Comparison of ENCODE assay signal across 9 cellular contexts in genomic region chrX:24027086-24027485, GRCh38. TPM values are rescaled to one million over a fixed set of nuclear protein-coding genes. Genes with fewer than 3 reads are reported as not detected.
DNase-seq lines count a peak whose midpoint lies in the region; ATAC-seq, FAIRE-seq and TF ChIP-seq lines count a peak whose summit lies in the region.
"Had no signal": no experiment of that assay in that cellular context is flagged by ENCODE, and none has a peak within 500 bp of the region (broad histone marks: within the 10 kb centered on the region; RNA-seq: fewer than 3 reads in every experiment).

TSS of gene KLHL15 (minus strand) at chrX:24027186. CDS start at chrX:24006693, 20,493 bp downstream.

- TF ChIP-seq CTCF in CD8-positive, alpha-beta T cell (IDR thresholded peaks at IDR 0.05): no peak
- no peak for TF ChIP-seq CTCF in PC-3 (conservative IDR thresholded peaks at IDR 0.05; ENCODE audit: low read depth, low read length)
- TF ChIP-seq CTCF in endothelial cell of umbilical vein (IDR thresholded peaks at IDR 0.05; ENCODE audit: extremely low read depth in 1 of 2, insufficient read depth in 1 of 2, low read depth in 1 of 2, low read length in 2 of 2): no peak
- no peak for TF ChIP-seq CTCF in osteoblast (IDR thresholded peaks at IDR 0.05; ENCODE audit: extremely low read depth, low read depth, low read length)

- no peaks in the 10 kb centered on the region for H3K27me3 Mint-ChIP-seq in CD8-positive, alpha-beta T cell (ENCODE audit: low read depth)

- no peaks in the 10 kb centered on the region for H3K9me3 Mint-ChIP-seq in CD8-positive, alpha-beta T cell

- no peaks in the 10 kb centered on the region for H3K36me3 ChIP-seq in CD8-positive, alpha-beta T cell (ENCODE audit: insufficient read depth, low read length)
- H3K36me3 ChIP-seq in PC-3 (ENCODE audit: low read depth, low read length): no peaks in the 10 kb centered on the region
- H3K36me3 ChIP-seq in endothelial cell of umbilical vein (ENCODE audit: control insufficient read depth in 2 of 2, extremely low read depth in 1 of 2, insufficient read depth in 2 of 2, low read length in 2 of 2): no peaks in the 10 kb centered on the region
- no peaks in the 10 kb centered on the region for H3K36me3 ChIP-seq in osteoblast (ENCODE audit: insufficient read depth, low read length)

- intact Hi-C loops in CD8-positive, alpha-beta T cell (cut with DNase I, micrococcal nuclease): loop anchor here (5.0 to 10.0 kb wide), 5 partner anchors 72 to 448 kb away; partner anchors contain the start of genes PRDX4 (in 1 of the 2) and SAT1 (in 1 of the 2)
- intact Hi-C loops in PC-3 (cut with micrococcal nuclease) (loop anchor here (10.0 kb wide), 1 partner anchor 92 kb away; no protein-coding TSS in a partner anchor), endothelial cell of umbilical vein (cut with micrococcal nuclease) (loop anchor here (5.0 kb wide), 1 partner anchor 245 kb away; the partner anchor contains the start of gene SAT1)

- CTCF ChIA-PET in CD8-positive, alpha-beta T cell (lab: Charles Lee): interaction anchor here (2.1 kb wide), 2 partner anchors 27 to 125 kb away, joined by 7 read pairs; no protein-coding TSS in a partner anchor
- CTCF ChIA-PET in PC-3 (lab: Charles Lee): no interaction called here
- CTCF ChIA-PET in endothelial cell of umbilical vein (lab: Charles Lee): interaction anchor here (2.5 kb wide), 1 partner anchor 27 kb away, joined by 32 read pairs; the partner anchor contains the start of gene EIF2S3

- peaks cover 7% of the 10 kb centered on the region for H3K4me1 Mint-ChIP-seq in CD8-positive, alpha-beta T cell (ENCODE audit: low read depth)

- no peaks in the 10 kb centered on the region for H3K4me1 ChIP-seq in CD8-positive, alpha-beta T cell (ENCODE audit: insufficient read depth, low read length)
- H3K4me1 ChIP-seq in PC-3 (ENCODE audit: insufficient read depth, low read length) (peaks cover 12% of the 10 kb centered on the region; the same call in 1 of the 2 replicates), endothelial cell of umbilical vein (ENCODE audit: control insufficient read depth, extremely low read depth, insufficient read depth, low read length) (peaks cover 8% of the 10 kb centered on the region), osteoblast (ENCODE audit: insufficient read depth, low read length) (no peaks in the 10 kb centered on the region)

- peak; percentile 15 for FAIRE-seq in endothelial cell of umbilical vein (lab: Jason Lieb, UNC)

- peak within 1 kb of the TSS; percentile 94 for H3K27ac Mint-ChIP-seq in CD8-positive, alpha-beta T cell

- H3K4me3 ChIP-seq in CD8-positive, alpha-beta T cell (ENCODE audit: low read depth, low read length): peak within 1 kb of the TSS; percentile 65
- peak within 1 kb of the TSS; percentile 70 for H3K4me3 ChIP-seq in PC-3 (ENCODE audit: low read length)
- H3K4me3 ChIP-seq in endothelial cell of umbilical vein (replicated peaks in 1 of 3; ENCODE audit: insufficient read depth in 1 of 3, low read depth in 1 of 3, low read length in 3 of 3): peak within 1 kb of the TSS; percentile 13 to 49 (median 49)
- peak within 1 kb of the TSS; percentile 82 for H3K4me3 ChIP-seq in osteoblast (ENCODE audit: insufficient read depth, low read length)

- no peak for ATAC-seq in CD8-positive, alpha-beta T cell
- ATAC-seq in PC-3 (no peak), GM18861 (IDR thresholded peaks at IDR 0.05; ENCODE audit: unreplicated experiment) (no peak), HG02970 (IDR thresholded peaks at IDR 0.05; ENCODE audit: low FRiP score, unreplicated experiment) (no peak), GM19035 (IDR thresholded peaks at IDR 0.05; ENCODE audit: unreplicated experiment) (no peak)

- no peaks in the 10 kb centered on the region for H3K9me1 ChIP-seq in endothelial cell of umbilical vein (replicated peaks; ENCODE audit: control insufficient read depth, extremely low read depth, insufficient read depth, low read length)

- H4K20me1 ChIP-seq in PC-3 (ENCODE audit: low read length) (peaks cover 10% of the 10 kb centered on the region), endothelial cell of umbilical vein (replicated peaks; ENCODE audit: control insufficient read depth, extremely low read depth, insufficient read depth, low read length) (no peaks in the 10 kb centered on the region), osteoblast (ENCODE audit: insufficient read depth, low read length) (no peaks in the 10 kb centered on the region)

- H3K27me3 ChIP-seq in CD8-positive, alpha-beta T cell (ENCODE audit: insufficient read depth, low read length): no peaks in the 10 kb centered on the region
- H3K27me3 ChIP-seq in PC-3 (ENCODE audit: low read length): no peaks in the 10 kb centered on the region
- no peaks in the 10 kb centered on the region for H3K27me3 ChIP-seq in endothelial cell of umbilical vein (ENCODE audit: control insufficient read depth in 2 of 2, insufficient read depth in 2 of 2, low read length in 2 of 2)
- no peaks in the 10 kb centered on the region for H3K27me3 ChIP-seq in osteoblast (ENCODE audit: insufficient read depth, low read length)

- POLR2A ChIA-PET in CD8-positive, alpha-beta T cell (lab: Charles Lee): interaction anchor here (1.8 to 2.3 kb wide), 2 partner anchors 27 to 119 kb away, joined by 11 to 28 read pairs; partner anchors contain the start of genes APOO, CXorf58 and EIF2S3
- POLR2A ChIA-PET in PC-3 (lab: Charles Lee; ENCODE audit: unreplicated experiment): no interaction called here
- POLR2A ChIA-PET in endothelial cell of umbilical vein (lab: Charles Lee): no interaction called here

- peak within 1 kb of the TSS; percentile 84 for H3K4me3 Mint-ChIP-seq in CD8-positive, alpha-beta T cell

- H3K79me2 ChIP-seq in PC-3 (ENCODE audit: low read length): peaks cover 30% of the 10 kb centered on the region
- H3K79me2 ChIP-seq in endothelial cell of umbilical vein (ENCODE audit: control insufficient read depth, insufficient read depth, low read length): peaks cover 21% of the 10 kb centered on the region
- peaks cover 29% of the 10 kb centered on the region for H3K79me2 ChIP-seq in osteoblast (ENCODE audit: insufficient read depth, low read length)

- no peaks in the 10 kb centered on the region for H3K9me2 ChIP-seq in PC-3 (replicated peaks; ENCODE audit: low read length)

- H3K9me3 ChIP-seq in CD8-positive, alpha-beta T cell (ENCODE audit: low read length): no peaks in the 10 kb centered on the region
- H3K9me3 ChIP-seq in PC-3 (ENCODE audit: low read length) (no peaks in the 10 kb centered on the region), endothelial cell of umbilical vein (replicated peaks; ENCODE audit: control insufficient read depth, insufficient read depth, low read length) (no peaks in the 10 kb centered on the region), osteoblast (ENCODE audit: low read depth, low read length) (no peaks in the 10 kb centered on the region)

- H3K36me3 Mint-ChIP-seq in CD8-positive, alpha-beta T cell: peaks cover 9% of the 10 kb centered on the region

- dilution Hi-C loops in endothelial cell of umbilical vein (cut with MboI; ENCODE audit: extremely low pct_ligation_motif_present, low sequenced_read_pairs): no loop called here

- H3K4me2 ChIP-seq in PC-3 (ENCODE audit: low read length) (peak within 1 kb of the TSS; percentile 90), endothelial cell of umbilical vein (ENCODE audit: insufficient read depth, low read length) (peak within 1 kb of the TSS; percentile 86), osteoblast (ENCODE audit: insufficient read depth, low read length) (peak within 1 kb of the TSS; percentile 79)

- H3K27ac ChIP-seq in CD8-positive, alpha-beta T cell (ENCODE audit: low read depth, low read length): peak within 1 kb of the TSS; percentile 85
- H3K27ac ChIP-seq in PC-3 (ENCODE audit: low read length): peak within 1 kb of the TSS; percentile 78
- peak within 1 kb of the TSS; percentile 90 for H3K27ac ChIP-seq in endothelial cell of umbilical vein (ENCODE audit: insufficient read depth, low read depth, low read length)
- peak within 1 kb of the TSS; percentile 98 for H3K27ac ChIP-seq in osteoblast (ENCODE audit: low read depth, low read length)

- no peak for TF ChIP-seq POLR2A in endothelial cell of umbilical vein (IDR thresholded peaks at IDR 0.05; ENCODE audit: low read depth, low read length)

- no TSS peak for BruUV-seq in PC-3 (replicated peaks; lab: Mats Ljungman, UMichigan)
- BruUV-seq in endothelial cell of umbilical vein (replicated peaks; lab: Mats Ljungman, UMichigan): no TSS peak

- peak within 1 kb of the TSS; percentile 90 for H3K9ac ChIP-seq in PC-3 (ENCODE audit: low read length)
- peak within 1 kb of the TSS; percentile 86 for H3K9ac ChIP-seq in endothelial cell of umbilical vein (replicated peaks; ENCODE audit: extremely low read depth, insufficient read depth, low read length)

- no peaks in the 10 kb centered on the region for H3F3A ChIP-seq in PC-3 (ENCODE audit: low read length, unreplicated experiment)

- no peak for DNase-seq in CD8-positive, alpha-beta T cell
- DNase-seq in PC-3: no peak
- DNase-seq in endothelial cell of umbilical vein (ENCODE audit: low read depth, low spot score): no peak
- DNase-seq in osteoblast (ENCODE audit: insufficient read length, low spot score, missing footprints): no peak
- DNase-seq in activated effector memory CD4-positive, alpha-beta T cell treated with Interleukin-2 at 50 U/mL for 16 hours: no peak
- DNase-seq: stimulated activated naive CD4-positive, alpha-beta T cell treated with Interleukin-2 at 50 U/mL for 16 hours had no signal

- H2AFZ ChIP-seq in PC-3 (ENCODE audit: low read length): peak within 1 kb of the TSS; percentile 77
- H2AFZ ChIP-seq in endothelial cell of umbilical vein (ENCODE audit: low read depth, low read length): peak within 1 kb of the TSS; percentile 62
- H2AFZ ChIP-seq in osteoblast (ENCODE audit: low read length): peak within 1 kb of the TSS; percentile 51

TF ChIP-seq in endothelial cell of umbilical vein, 7 proteins besides CTCF, POLR2A, EP300 and RAD21:
- TF ChIP-seq GATA2 (IDR thresholded peaks at IDR 0.05; ENCODE audit: insufficient read depth, insufficient read length, low read depth, low read length) (no peak), FOS (IDR thresholded peaks at IDR 0.05; ENCODE audit: borderline replicate concordance, insufficient read depth, low read length) (no peak)
TF ChIP-seq in endothelial cell of umbilical vein: peak in this region for 0.

RNA-seq across cellular contexts. Expression of gene KLHL15, which starts in this region (rescaled TPM):
- 10 to 100 TPM; 29.7 TPM for total RNA-seq in CD8-positive, alpha-beta T cell
- 7.3 and 8.5 TPM in 2 replicates for total RNA-seq in PC-3 (2014; rRNA removed)
- total RNA-seq in endothelial cell of umbilical vein: 3.6 TPM in 2 replicates
- polyA plus RNA-seq in endothelial cell of umbilical vein: 0.91 and 1.4 TPM in 2 replicates
- 1.3 and 1.4 TPM in 2 replicates for polyA plus RNA-seq in endothelial cell of umbilical vein (2011; cell fraction: cytosol; rRNA removed)
- polyA plus RNA-seq in endothelial cell of umbilical vein (2011; cell fraction: nucleus; rRNA removed): 2.8 and 4.1 TPM in 2 replicates
- polyA plus RNA-seq in endothelial cell of umbilical vein (2012): 1.9 and 2.4 TPM in 2 replicates
- 3.9 and 5.6 TPM in 2 replicates for polyA minus RNA-seq in endothelial cell of umbilical vein
- polyA minus RNA-seq in endothelial cell of umbilical vein (2011; cell fraction: cytosol; rRNA and poly(A)+ RNA removed): 17.2 TPM
- polyA minus RNA-seq in endothelial cell of umbilical vein (2011; cell fraction: nucleus; rRNA and poly(A)+ RNA removed): 5.2 and 7.9 TPM in 2 replicates
- 8.3 and 8.7 TPM in 2 replicates for total RNA-seq in osteoblast
